14 cellular contexts compared by ENCODE assay signal in genomic region chr6:160428069-160428430, GRCh38.
DNase-seq lines count a peak whose midpoint lies in the region; ATAC-seq, FAIRE-seq and TF ChIP-seq lines count a peak whose summit lies in the region.
"Had no signal": no experiment of that assay in that cellular context is flagged by ENCODE, and none has a peak within 500 bp of the region (broad histone marks: within the 10 kb centered on the region; RNA-seq: fewer than 3 reads in every experiment).

No MANE protein-coding gene starts in this region.

- H3K36me3 ChIP-seq in kidney (ENCODE audit: control insufficient read depth in 1 of 2, insufficient read depth in 2 of 2, low read length in 2 of 2) (no peaks in the 10 kb centered on the region), testis (ENCODE audit: low read depth, missing control alignments) (no peaks in the 10 kb centered on the region)

- intact Hi-C loops in kidney (cut with DNase I) (no loop called here), testis (cut with DNase I; ENCODE audit: low total_unique reads) (loop anchor here (10.0 kb wide), 1 partner anchor 73 kb away; no protein-coding TSS in a partner anchor)

- H3K9ac ChIP-seq in kidney (ENCODE audit: low read length in 2 of 2), result no peak overlapping the region

- WGBS in testis, 2 donors, result 34 to 57% methylated on average over 4 of the region's 4 CpGs

- no peak for FAIRE-seq in kidney (lab: Jason Lieb, UNC)
- FAIRE-seq: K562 had no signal

- H3K4me3 ChIP-seq in cardiac fibroblast (replicated peaks in 1 of 2; ENCODE audit: low read depth in 2 of 2, low read length in 2 of 2), result no peak overlapping the region
- no peak overlapping the region for H3K4me3 ChIP-seq in kidney (ENCODE audit: low read length in 2 of 2)
- H3K4me3 ChIP-seq in testis, result no peak overlapping the region
- H3K4me3 ChIP-seq: K562 had no signal

- H3K27ac ChIP-seq in kidney (ENCODE audit: low read depth in 2 of 2, low read length in 2 of 2), result no peak overlapping the region
- peak overlapping the region in 1 of 2 donors; percentile 86 for H3K27ac ChIP-seq in testis

- H3K9me3 ChIP-seq in kidney (ENCODE audit: control insufficient read depth in 1 of 2, low read length in 2 of 2) (no peaks in the 10 kb centered on the region), testis (no peaks in the 10 kb centered on the region)

- ATAC-seq in GM21367 (IDR thresholded peaks at IDR 0.05; ENCODE audit: unreplicated experiment) (no peak), HG02623 (IDR thresholded peaks at IDR 0.05; ENCODE audit: unreplicated experiment) (no peak)
- ATAC-seq: K562, T-cell had no signal

- no peaks in the 10 kb centered on the region for H3K27me3 ChIP-seq in testis

- no peak for TF ChIP-seq POLR2A in testis (IDR thresholded peaks at IDR 0.05)

- TF ChIP-seq CTCF in cardiac fibroblast (IDR thresholded peaks at IDR 0.05; ENCODE audit: low read depth, low read length), result no peak
- TF ChIP-seq CTCF in kidney (IDR thresholded peaks at IDR 0.05; ENCODE audit: borderline replicate concordance, extremely low read depth, insufficient read depth), result no peak
- no peak for TF ChIP-seq CTCF in testis (IDR thresholded peaks at IDR 0.05)

- H3K4me1 ChIP-seq in kidney (ENCODE audit: control insufficient read depth in 1 of 2, insufficient read depth in 1 of 2, low read depth in 1 of 2, low read length in 2 of 2), result peaks cover 8 to 9% of the 10 kb centered on the region in 2 donors
- H3K4me1 ChIP-seq in testis, result peaks cover 58% of the 10 kb centered on the region

- DNase-seq in DMS153 (lab: John Stamatoyannopoulos, UW), result peak; percentile 3
- DNase-seq in DMS153 treated with DMSO at 0.1 percent for 48 hours (lab: John Stamatoyannopoulos, UW; ENCODE audit: unreplicated experiment), result no peak
- peak; percentile 72 to 94 for DNase-seq in cardiac fibroblast (ENCODE audit: low read depth in 2 of 2)
- DNase-seq in kidney, result peak; percentile 90
- DNase-seq in testis, result peak; percentile 87
- no peak for DNase-seq in iPS-NIHi7 (ENCODE audit: extremely low spot score)
- DNase-seq: 8988T; activated T-cell treated with anti-CD3 and anti-CD28 coated beads, Interleukin-2, amount 50 U/mL, for 48 hours; COR-L47; effector CD4-positive, alpha-beta T cell; T-cell had no signal

Comparison
In these comparisons a context has a peak if more than half of its experiments do, and no peak if none do; other contexts are left out.
1. DNase-seq: peak in DMS153 (single experiment), cardiac fibroblast (2 of 2), kidney (single experiment) and testis (single experiment); none in DMS153 treated with DMSO at 0.1 percent for 48 hours (single experiment) and iPS-NIHi7 (single experiment).